ENCODE assay signal across 11 cellular contexts in genomic region chr2:68776124-68776523, GRCh38. TPM values are rescaled to one million over a fixed set of nuclear protein-coding genes. Genes with fewer than 3 reads are reported as not detected.
A peak's percentile ranks its signal among the peaks of the same experiment; 100 is the strongest.
DNase-seq lines count a peak whose midpoint lies in the region; ATAC-seq, FAIRE-seq and TF ChIP-seq lines count a peak whose summit lies in the region.
"Had no signal": no experiment of that assay in that cellular context is flagged by ENCODE, and none has a peak within 500 bp of the region (broad histone marks: within the 10 kb centered on the region; RNA-seq: fewer than 3 reads in every experiment).

No MANE protein-coding gene starts in this region.

- peak overlapping the region; percentile 94 for H3K27ac Mint-ChIP-seq in T-helper 17 cell
- H3K27ac Mint-ChIP-seq: mesothelial cell of epicardium had no signal

- peaks cover 26% of the 10 kb centered on the region for H3K36me3 Mint-ChIP-seq in T-helper 17 cell (ENCODE audit: low read depth)
- H3K36me3 Mint-ChIP-seq: mesothelial cell of epicardium had no signal

- DNase-seq in heart left ventricle (no peak), left ventricle myocardium superior (no peak), T-helper 17 cell (no peak), kidney (no peak), vagina (ENCODE audit: extremely low spot score in 2 of 2) (no peak), SW 1271 (lab: John Stamatoyannopoulos, UW) (no peak)
- DNase-seq: stimulated activated CD4-positive, alpha-beta T cell treated with anti-CD3 and anti-CD28 coated beads, Interleukin-4, amount 100 ng/mL, for 1 hour had no signal

- intact Hi-C loops in heart left ventricle (cut with DNase I) (loop anchor here in 3 of 10 donors (5.0 to 10.0 kb wide), 2 partner anchors 56 to 59 kb away; no protein-coding TSS in a partner anchor), left ventricle myocardium superior (cut with micrococcal nuclease) (loop anchor here (10.0 kb wide), 1 partner anchor 59 kb away; no protein-coding TSS in a partner anchor), kidney (cut with DNase I) (no loop called here), vagina (cut with DNase I) (no loop called here)

- peak overlapping the region; percentile 93 for H3K4me3 Mint-ChIP-seq in T-helper 17 cell
- H3K4me3 Mint-ChIP-seq: mesothelial cell of epicardium had no signal

- H3K27me3 ChIP-seq in heart left ventricle = no peaks in the 10 kb centered on the region
- no peaks in the 10 kb centered on the region for H3K27me3 ChIP-seq in vagina

- H3K4me3 ChIP-seq in heart left ventricle (peak overlapping the region in 11 of 12 donors; percentile 39 to 67 (median 57)), kidney (ENCODE audit: low read length in 2 of 2) (peak overlapping the region; percentile 21 to 52), vagina (no peak overlapping the region)

- TF ChIP-seq POLR2A in heart left ventricle (IDR thresholded peaks at IDR 0.05) (no peak), vagina (IDR thresholded peaks at IDR 0.05) (no peak)

- no peak for FAIRE-seq in kidney (lab: Jason Lieb, UNC)
- FAIRE-seq: RCC 7860 had no signal

- H3K9me3 ChIP-seq in heart left ventricle (no peaks in the 10 kb centered on the region), T-helper 17 cell (ENCODE audit: control insufficient read depth, low read length, poor library complexity, severe bottlenecking) (no peaks in the 10 kb centered on the region), kidney (ENCODE audit: control insufficient read depth in 1 of 2, low read length in 2 of 2) (no peaks in the 10 kb centered on the region), vagina (no peaks in the 10 kb centered on the region)

- H3K36me3 ChIP-seq in heart left ventricle (peaks cover 0 to 44% (median 0%) of the 10 kb centered on the region in 9 donors), kidney (ENCODE audit: control insufficient read depth in 1 of 2, insufficient read depth in 2 of 2, low read length in 2 of 2) (no peaks in the 10 kb centered on the region), vagina (no peaks in the 10 kb centered on the region)

- peak overlapping the region in 1 of 2 donors; percentile 3 for H3K9ac ChIP-seq in kidney (ENCODE audit: low read length in 2 of 2)

- WGBS in heart left ventricle, 4 donors = 53 to 72% (median 55%) methylated on average over 2 of the region's 2 CpGs

- no peak for ATAC-seq in heart left ventricle
- ATAC-seq in left ventricle myocardium superior = no peak
- peak; percentile 32 for ATAC-seq in T-helper 17 cell
- ATAC-seq in HG02678 (IDR thresholded peaks at IDR 0.05; ENCODE audit: unreplicated experiment) = no peak
- ATAC-seq in HG02852 (IDR thresholded peaks at IDR 0.05; ENCODE audit: unreplicated experiment) = no peak

- H3K4me1 ChIP-seq in heart left ventricle (peaks cover 8 to 97% (median 33%) of the 10 kb centered on the region in 12 donors), kidney (ENCODE audit: control insufficient read depth in 1 of 2, insufficient read depth in 1 of 2, low read depth in 1 of 2, low read length in 2 of 2) (peaks cover 5 to 10% of the 10 kb centered on the region in 2 donors), vagina (peaks cover 25% of the 10 kb centered on the region)

- peak in 3 of 12 donors; percentile 15 to 31 (median 28) for TF ChIP-seq CTCF in heart left ventricle (IDR thresholded peaks at IDR 0.05)
- no peak for TF ChIP-seq CTCF in kidney (IDR thresholded peaks at IDR 0.05; ENCODE audit: borderline replicate concordance, extremely low read depth, insufficient read depth)
- no peak for TF ChIP-seq CTCF in vagina (IDR thresholded peaks at IDR 0.05)

- H3K27ac ChIP-seq in heart left ventricle (peak overlapping the region in 10 of 12 donors; percentile 25 to 91 (median 88)), kidney (ENCODE audit: low read depth in 2 of 2, low read length in 2 of 2) (no peak overlapping the region), vagina (peak overlapping the region; percentile 62)

- peaks cover 81% of the 10 kb centered on the region for H3K4me1 Mint-ChIP-seq in T-helper 17 cell
- H3K4me1 Mint-ChIP-seq: mesothelial cell of epicardium had no signal

- no peaks in the 10 kb centered on the region for H3K27me3 Mint-ChIP-seq in T-helper 17 cell

RNA-seq across cellular contexts. Expression of gene ARHGAP25, which starts 41.5 kb away (rescaled TPM):
- 10 to 100 TPM in 2 of 9 donors, 1 to 10 TPM in 7; 2.6 to 27.9 (median 5.4) TPM for total RNA-seq in heart left ventricle
- 1 to 10 TPM; 2.9 to 4.8 TPM for polyA plus RNA-seq in heart left ventricle
- 5.4 TPM for total RNA-seq in left ventricle myocardium superior
- 10 to 100 TPM; 75.6 to 90.6 TPM for total RNA-seq in T-helper 17 cell
- 20.4 TPM for total RNA-seq in kidney
- 6.3 TPM for polyA plus RNA-seq in kidney (ENCODE audit: insufficient read depth, low read depth, low replicate concordance)
- total RNA-seq in vagina = 9.6 TPM

Comparison
In these comparisons a context has a peak if more than half of its experiments do, and no peak if none do; other contexts are left out.
1. H3K27ac ChIP-seq: peak in heart left ventricle (10 of 12) and vagina (single experiment); none in kidney (0 of 2).
2. H3K4me3 ChIP-seq: peak in heart left ventricle (11 of 12) and kidney (2 of 2); none in vagina (0 of 2).